In genomic region chr16:2882460-2883026, GRCh38 we compare ENCODE assay signal across 1 cellular context.
A peak's percentile ranks its signal among the peaks of the same experiment; 100 is the strongest.
TF ChIP-seq lines count a peak whose summit lies in the region.

No MANE protein-coding gene starts in this region.

TF ChIP-seq in H1, 55 proteins besides CTCF, POLR2A, EP300 and RAD21:
- no peak for TF ChIP-seq RXRA (IDR thresholded peaks at IDR 0.05; ENCODE audit: insufficient read depth, low read depth, low read length)
- peak; percentile 77 for TF ChIP-seq CHD2 (IDR thresholded peaks at IDR 0.05; ENCODE audit: low read length)
- peak; percentile 50; the same call in 1 of the 2 replicates for TF ChIP-seq SP2 (IDR thresholded peaks at IDR 0.05; ENCODE audit: low read length)
- 0 out of 4 replicates have a peak, but pooled peaks of 1 of the 2 experiments have one; percentile 32 for TF ChIP-seq HDAC2 (IDR thresholded peaks at IDR 0.05; ENCODE audit: borderline replicate concordance in 1 of 2, low read depth in 2 of 2, low read length in 2 of 2)
- peak in 1 of 2 experiments; percentile 61; a peak in 1 of 4 replicates for TF ChIP-seq SIN3A (conservative IDR thresholded peaks at IDR 0.05 in 1 of 2, IDR thresholded peaks at IDR 0.05 in 1 of 2; ENCODE audit: low read depth in 1 of 2, low read length in 2 of 2)
- TF ChIP-seq RBBP5 (IDR thresholded peaks at IDR 0.05; ENCODE audit: borderline replicate concordance, low read depth, low read length), result 0 out of 2 replicates have a peak, but pooled peaks have one; percentile 37
- no peak for TF ChIP-seq KDM5A (IDR thresholded peaks at IDR 0.05; ENCODE audit: low read length)
- peak; percentile 94 for TF ChIP-seq SP1 (IDR thresholded peaks at IDR 0.05; ENCODE audit: low read depth, low read length)
- TF ChIP-seq TBP (IDR thresholded peaks at IDR 0.05; ENCODE audit: low read depth, low read length), result no peak
- TF ChIP-seq YY1 (IDR thresholded peaks at IDR 0.05; ENCODE audit: low read depth, low read length), result 0 out of 2 replicates have a peak, but pooled peaks have one; percentile 45
- TF ChIP-seq, protein P1, sequence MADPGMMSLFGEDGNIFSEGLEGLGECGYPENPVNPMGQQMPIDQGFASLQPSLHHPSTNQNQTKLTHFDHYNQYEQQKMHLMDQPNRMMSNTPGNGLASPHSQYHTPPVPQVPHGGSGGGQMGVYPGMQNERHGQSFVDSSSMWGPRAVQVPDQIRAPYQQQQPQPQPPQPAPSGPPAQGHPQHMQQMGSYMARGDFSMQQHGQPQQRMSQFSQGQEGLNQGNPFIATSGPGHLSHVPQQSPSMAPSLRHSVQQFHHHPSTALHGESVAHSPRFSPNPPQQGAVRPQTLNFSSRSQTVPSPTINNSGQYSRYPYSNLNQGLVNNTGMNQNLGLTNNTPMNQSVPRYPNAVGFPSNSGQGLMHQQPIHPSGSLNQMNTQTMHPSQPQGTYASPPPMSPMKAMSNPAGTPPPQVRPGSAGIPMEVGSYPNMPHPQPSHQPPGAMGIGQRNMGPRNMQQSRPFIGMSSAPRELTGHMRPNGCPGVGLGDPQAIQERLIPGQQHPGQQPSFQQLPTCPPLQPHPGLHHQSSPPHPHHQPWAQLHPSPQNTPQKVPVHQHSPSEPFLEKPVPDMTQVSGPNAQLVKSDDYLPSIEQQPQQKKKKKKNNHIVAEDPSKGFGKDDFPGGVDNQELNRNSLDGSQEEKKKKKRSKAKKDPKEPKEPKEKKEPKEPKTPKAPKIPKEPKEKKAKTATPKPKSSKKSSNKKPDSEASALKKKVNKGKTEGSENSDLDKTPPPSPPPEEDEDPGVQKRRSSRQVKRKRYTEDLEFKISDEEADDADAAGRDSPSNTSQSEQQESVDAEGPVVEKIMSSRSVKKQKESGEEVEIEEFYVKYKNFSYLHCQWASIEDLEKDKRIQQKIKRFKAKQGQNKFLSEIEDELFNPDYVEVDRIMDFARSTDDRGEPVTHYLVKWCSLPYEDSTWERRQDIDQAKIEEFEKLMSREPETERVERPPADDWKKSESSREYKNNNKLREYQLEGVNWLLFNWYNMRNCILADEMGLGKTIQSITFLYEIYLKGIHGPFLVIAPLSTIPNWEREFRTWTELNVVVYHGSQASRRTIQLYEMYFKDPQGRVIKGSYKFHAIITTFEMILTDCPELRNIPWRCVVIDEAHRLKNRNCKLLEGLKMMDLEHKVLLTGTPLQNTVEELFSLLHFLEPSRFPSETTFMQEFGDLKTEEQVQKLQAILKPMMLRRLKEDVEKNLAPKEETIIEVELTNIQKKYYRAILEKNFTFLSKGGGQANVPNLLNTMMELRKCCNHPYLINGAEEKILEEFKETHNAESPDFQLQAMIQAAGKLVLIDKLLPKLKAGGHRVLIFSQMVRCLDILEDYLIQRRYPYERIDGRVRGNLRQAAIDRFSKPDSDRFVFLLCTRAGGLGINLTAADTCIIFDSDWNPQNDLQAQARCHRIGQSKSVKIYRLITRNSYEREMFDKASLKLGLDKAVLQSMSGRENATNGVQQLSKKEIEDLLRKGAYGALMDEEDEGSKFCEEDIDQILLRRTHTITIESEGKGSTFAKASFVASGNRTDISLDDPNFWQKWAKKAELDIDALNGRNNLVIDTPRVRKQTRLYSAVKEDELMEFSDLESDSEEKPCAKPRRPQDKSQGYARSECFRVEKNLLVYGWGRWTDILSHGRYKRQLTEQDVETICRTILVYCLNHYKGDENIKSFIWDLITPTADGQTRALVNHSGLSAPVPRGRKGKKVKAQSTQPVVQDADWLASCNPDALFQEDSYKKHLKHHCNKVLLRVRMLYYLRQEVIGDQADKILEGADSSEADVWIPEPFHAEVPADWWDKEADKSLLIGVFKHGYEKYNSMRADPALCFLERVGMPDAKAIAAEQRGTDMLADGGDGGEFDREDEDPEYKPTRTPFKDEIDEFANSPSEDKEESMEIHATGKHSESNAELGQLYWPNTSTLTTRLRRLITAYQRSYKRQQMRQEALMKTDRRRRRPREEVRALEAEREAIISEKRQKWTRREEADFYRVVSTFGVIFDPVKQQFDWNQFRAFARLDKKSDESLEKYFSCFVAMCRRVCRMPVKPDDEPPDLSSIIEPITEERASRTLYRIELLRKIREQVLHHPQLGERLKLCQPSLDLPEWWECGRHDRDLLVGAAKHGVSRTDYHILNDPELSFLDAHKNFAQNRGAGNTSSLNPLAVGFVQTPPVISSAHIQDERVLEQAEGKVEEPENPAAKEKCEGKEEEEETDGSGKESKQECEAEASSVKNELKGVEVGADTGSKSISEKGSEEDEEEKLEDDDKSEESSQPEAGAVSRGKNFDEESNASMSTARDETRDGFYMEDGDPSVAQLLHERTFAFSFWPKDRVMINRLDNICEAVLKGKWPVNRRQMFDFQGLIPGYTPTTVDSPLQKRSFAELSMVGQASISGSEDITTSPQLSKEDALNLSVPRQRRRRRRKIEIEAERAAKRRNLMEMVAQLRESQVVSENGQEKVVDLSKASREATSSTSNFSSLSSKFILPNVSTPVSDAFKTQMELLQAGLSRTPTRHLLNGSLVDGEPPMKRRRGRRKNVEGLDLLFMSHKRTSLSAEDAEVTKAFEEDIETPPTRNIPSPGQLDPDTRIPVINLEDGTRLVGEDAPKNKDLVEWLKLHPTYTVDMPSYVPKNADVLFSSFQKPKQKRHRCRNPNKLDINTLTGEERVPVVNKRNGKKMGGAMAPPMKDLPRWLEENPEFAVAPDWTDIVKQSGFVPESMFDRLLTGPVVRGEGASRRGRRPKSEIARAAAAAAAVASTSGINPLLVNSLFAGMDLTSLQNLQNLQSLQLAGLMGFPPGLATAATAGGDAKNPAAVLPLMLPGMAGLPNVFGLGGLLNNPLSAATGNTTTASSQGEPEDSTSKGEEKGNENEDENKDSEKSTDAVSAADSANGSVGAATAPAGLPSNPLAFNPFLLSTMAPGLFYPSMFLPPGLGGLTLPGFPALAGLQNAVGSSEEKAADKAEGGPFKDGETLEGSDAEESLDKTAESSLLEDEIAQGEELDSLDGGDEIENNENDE (IDR thresholded peaks at IDR 0.05; ENCODE audit: insufficient replicate concordance, low read length), result no peak
- peak; percentile 66 for TF ChIP-seq BACH1 (IDR thresholded peaks at IDR 0.05; ENCODE audit: low read length)
- peak; percentile 20; the same call in 1 of the 2 replicates for TF ChIP-seq TAF1 (IDR thresholded peaks at IDR 0.05; ENCODE audit: low read depth, low read length)
- TF ChIP-seq CREB1 (IDR thresholded peaks at IDR 0.05), result peak; percentile 16; the same call in 1 of the 2 replicates
- TF ChIP-seq KDM4A (IDR thresholded peaks at IDR 0.05; ENCODE audit: low read depth, low read length, severe bottlenecking), result peak; percentile 37
- TF ChIP-seq PHF8 (conservative IDR thresholded peaks at IDR 0.05; ENCODE audit: low read depth, low read length), result peak; percentile 75
